Comparison of ENCODE assay signal across 2 cellular contexts in genomic region chr2:65437392-65438135, GRCh38.
TF ChIP-seq lines count a peak whose summit lies in the region.

No MANE protein-coding gene starts in this region.

TF ChIP-seq in IMR-90, 13 proteins besides CTCF, POLR2A, EP300 and RAD21:
- TF ChIP-seq NFE2L2 (IDR thresholded peaks at IDR 0.05; ENCODE audit: low read depth, low read length): no peak
TF ChIP-seq in IMR-90: peak in this region for 0.

TF ChIP-seq in HepG2, 621 proteins besides CTCF, POLR2A, EP300 and RAD21 (continues in another document):
- TF ChIP-seq ZNF431 (CRISPR knock-in tag; IDR thresholded peaks at IDR 0.05; ENCODE audit: borderline replicate concordance, low read depth) (0 out of 2 replicates have a peak, but pooled peaks have one; percentile 30), ZFX (CRISPR knock-in tag; IDR thresholded peaks at IDR 0.05; ENCODE audit: low read depth) (0 out of 2 replicates have a peak, but pooled peaks have one; percentile 3), ZNF607 (CRISPR knock-in tag; IDR thresholded peaks at IDR 0.05; ENCODE audit: borderline replicate concordance) (no peak), ZSCAN12 (CRISPR knock-in tag; IDR thresholded peaks at IDR 0.05) (0 out of 2 replicates have a peak, but pooled peaks have one; percentile 23), ZSCAN21 (CRISPR knock-in tag; IDR thresholded peaks at IDR 0.05; ENCODE audit: borderline replicate concordance) (no peak), E2F2 (CRISPR knock-in tag; IDR thresholded peaks at IDR 0.05; ENCODE audit: borderline replicate concordance) (no peak), ZNF772 (CRISPR knock-in tag; IDR thresholded peaks at IDR 0.05) (no peak), ZBTB7B (CRISPR knock-in tag; IDR thresholded peaks at IDR 0.05) (no peak), ZBTB33 (CRISPR knock-in tag; IDR thresholded peaks at IDR 0.05) (no peak), ZNF709 (CRISPR knock-in tag; IDR thresholded peaks at IDR 0.05) (no peak), MED1 (CRISPR knock-in tag; IDR thresholded peaks at IDR 0.05) (0 out of 2 replicates have a peak, but pooled peaks have one; percentile 12), ATF4 (CRISPR knock-in tag; IDR thresholded peaks at IDR 0.05) (no peak), ZNF207 (IDR thresholded peaks at IDR 0.05; ENCODE audit: borderline replicate concordance) (no peak), SPEN (CRISPR knock-in tag; IDR thresholded peaks at IDR 0.05; ENCODE audit: low read depth) (0 out of 2 replicates have a peak, but pooled peaks have one; percentile 6), PAWR (CRISPR knock-in tag; IDR thresholded peaks at IDR 0.05; ENCODE audit: borderline replicate concordance) (no peak), MYPOP (CRISPR knock-in tag; IDR thresholded peaks at IDR 0.05) (peak; percentile 66; the same call in 1 of the 2 replicates), ZC3H13 (CRISPR knock-in tag; IDR thresholded peaks at IDR 0.05) (no peak), TFAP4 (IDR thresholded peaks at IDR 0.05; ENCODE audit: borderline replicate concordance, low read depth) (peak; percentile 33; the same call in 1 of the 2 replicates), ATF7 (IDR thresholded peaks at IDR 0.05) (no peak), ATF7 (CRISPR knock-in tag; IDR thresholded peaks at IDR 0.05) (no peak), PATZ1 (CRISPR knock-in tag; IDR thresholded peaks at IDR 0.05) (0 out of 2 replicates have a peak, but pooled peaks have one; percentile 4), ZNF350 (CRISPR knock-in tag; IDR thresholded peaks at IDR 0.05; ENCODE audit: borderline replicate concordance, low read depth) (peak; percentile 44; the same call in 1 of the 2 replicates), ZNF574 (CRISPR knock-in tag; IDR thresholded peaks at IDR 0.05) (0 out of 2 replicates have a peak, but pooled peaks have one; percentile 10), ZBTB43 (CRISPR knock-in tag; conservative IDR thresholded peaks at IDR 0.05) (0 out of 2 replicates have a peak, but pooled peaks have one; percentile 11), ZNF616 (CRISPR knock-in tag; IDR thresholded peaks at IDR 0.05; ENCODE audit: low read depth) (no peak), CHCHD3 (CRISPR knock-in tag; IDR thresholded peaks at IDR 0.05) (0 out of 2 replicates have a peak, but pooled peaks have one; percentile 12), ZNF7 (CRISPR knock-in tag; IDR thresholded peaks at IDR 0.05) (no peak), ZNF558 (CRISPR knock-in tag; IDR thresholded peaks at IDR 0.05; ENCODE audit: borderline replicate concordance) (0 out of 2 replicates have a peak, but pooled peaks have one; percentile 50), REST (IDR thresholded peaks at IDR 0.05; ENCODE audit: borderline replicate concordance in 1 of 2, low read depth in 1 of 2, low read length in 2 of 2) (no peak), SMAD9 (CRISPR knock-in tag; IDR thresholded peaks at IDR 0.05) (no peak), POGK (CRISPR knock-in tag; conservative IDR thresholded peaks at IDR 0.05) (peak; percentile 51; the same call in 1 of the 2 replicates), ZFP36 (IDR thresholded peaks at IDR 0.05; ENCODE audit: borderline replicate concordance, low read depth, low read length, partially characterized antibody) (no peak), ZNF232 (CRISPR knock-in tag; IDR thresholded peaks at IDR 0.05; ENCODE audit: borderline replicate concordance) (0 out of 2 replicates have a peak, but pooled peaks have one; percentile 44), ESRRA (CRISPR knock-in tag; IDR thresholded peaks at IDR 0.05; ENCODE audit: low read depth) (peak; percentile 76), ZNF704 (CRISPR knock-in tag; IDR thresholded peaks at IDR 0.05; ENCODE audit: borderline replicate concordance) (no peak; the same call in 1 of the 2 replicates)
